Comparison of ENCODE assay signal across 8 cellular contexts in the genomic region with DNA sequence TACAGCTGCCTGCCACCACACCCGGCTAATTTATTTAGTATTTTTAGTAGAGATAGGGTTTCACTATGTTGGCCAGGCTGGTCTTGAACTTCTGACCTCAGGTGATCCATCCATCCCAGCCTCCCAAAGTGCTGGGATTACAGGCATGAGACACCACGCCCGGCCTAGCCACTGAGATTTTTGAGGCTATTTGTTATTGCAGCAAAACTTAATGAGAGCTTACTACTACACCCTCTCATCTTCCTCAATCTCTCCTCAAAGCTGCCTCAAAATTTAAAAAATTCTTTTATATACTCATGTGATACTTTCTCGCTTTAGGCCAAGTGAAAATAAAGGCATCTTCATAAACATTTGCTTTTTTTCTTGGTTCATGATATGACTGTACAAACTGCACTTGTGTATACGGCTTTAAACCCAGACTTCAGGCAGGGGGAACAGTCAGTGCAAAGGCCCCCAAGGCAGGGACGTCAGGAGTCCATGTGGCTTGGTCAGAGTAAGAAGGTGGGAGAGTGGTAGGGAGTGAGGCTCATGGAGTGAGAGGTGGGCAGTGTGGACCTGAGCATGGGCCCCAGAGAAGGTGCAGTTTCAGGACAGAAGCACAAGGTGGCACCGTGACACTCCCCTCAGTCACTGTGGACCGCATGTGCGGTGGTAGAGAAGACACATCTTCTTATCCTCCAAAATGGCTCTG. TPM values are rescaled to one million over a fixed set of nuclear protein-coding genes. Genes with fewer than 3 reads are reported as not detected.
DNase-seq lines count a peak whose midpoint lies in the region; ATAC-seq, FAIRE-seq and TF ChIP-seq lines count a peak whose summit lies in the region.

No MANE protein-coding gene starts in this region.

- intact Hi-C loops in PC-3 (cut with micrococcal nuclease): loop anchor here (1.0 to 10.0 kb wide), 3 partner anchors 97 to 408 kb away; no protein-coding TSS in a partner anchor

- no peak for FAIRE-seq in D721Med (lab: Jason Lieb, UNC)

- POLR2A ChIA-PET in PC-3 (lab: Charles Lee; ENCODE audit: unreplicated experiment): no interaction called here

- H3K27ac ChIP-seq in PC-3 (ENCODE audit: low read length) (no peak overlapping the region), fibroblast of lung (ENCODE audit: insufficient read depth, low read length) (no peak overlapping the region), neuronal stem cell (replicated peaks; ENCODE audit: low read length) (no peak overlapping the region), temporal lobe (ENCODE audit: low read depth, low read length) (peak overlapping the region; percentile 94)

- no peak for TF ChIP-seq EP300 in Ishikawa (IDR thresholded peaks at IDR 0.05; ENCODE audit: borderline replicate concordance)

- H3K18ac ChIP-seq in neuronal stem cell (ENCODE audit: low read length): no peak overlapping the region

- no peaks in the 10 kb centered on the region for H3K79me1 ChIP-seq in neuronal stem cell (ENCODE audit: low read depth, low read length)

- H3K4me3 ChIP-seq in PC-3 (ENCODE audit: low read length): no peak overlapping the region
- H3K4me3 ChIP-seq in fibroblast of lung (replicated peaks in 1 of 4; ENCODE audit: control extremely low read depth in 1 of 4, insufficient read depth in 1 of 4, low read depth in 3 of 4, low read length in 4 of 4): no peak overlapping the region
- H3K4me3 ChIP-seq in neuronal stem cell (ENCODE audit: low read length in 2 of 2): no peak overlapping the region

- no peaks in the 10 kb centered on the region for H3K9me2 ChIP-seq in PC-3 (replicated peaks; ENCODE audit: low read length)

- no peaks in the 10 kb centered on the region for H4K20me1 ChIP-seq in PC-3 (ENCODE audit: low read length)
- H4K20me1 ChIP-seq in fibroblast of lung (ENCODE audit: control insufficient read depth, extremely low read depth, insufficient read depth, low read length): no peaks in the 10 kb centered on the region

- TF ChIP-seq CTCF in D721Med (IDR thresholded peaks at IDR 0.05; ENCODE audit: insufficient read depth, missing control alignments) (peak; percentile 88), PC-3 (conservative IDR thresholded peaks at IDR 0.05; ENCODE audit: low read depth, low read length) (peak; percentile 98), fibroblast of lung (conservative IDR thresholded peaks at IDR 0.05 in 1 of 2, IDR thresholded peaks at IDR 0.05 in 1 of 2; ENCODE audit: low read depth in 1 of 2, low read length in 2 of 2) (peak; percentile 86 to 92)

- no peak overlapping the region for H2AK5ac ChIP-seq in neuronal stem cell (ENCODE audit: low read depth, low read length)

- H3K27me3 ChIP-seq in PC-3 (ENCODE audit: low read length) (no peaks in the 10 kb centered on the region), fibroblast of lung (ENCODE audit: control insufficient read depth, insufficient read depth, low read length) (peaks cover 8% of the 10 kb centered on the region), neuronal stem cell (ENCODE audit: control insufficient read depth in 3 of 3, insufficient read depth in 3 of 3, low read depth in 1 of 3, low read length in 3 of 3) (peaks cover 0 to 5% (median 0%) of the 10 kb centered on the region in 3 experiments)

- no peak overlapping the region for H3K4ac ChIP-seq in neuronal stem cell (ENCODE audit: low read length)

- peaks cover 21% of the 10 kb centered on the region for H3K4me1 ChIP-seq in PC-3 (ENCODE audit: insufficient read depth, low read length)
- no peaks in the 10 kb centered on the region for H3K4me1 ChIP-seq in fibroblast of lung (ENCODE audit: control insufficient read depth, extremely low read depth, insufficient read depth, low read length)
- peaks cover 8 to 9% of the 10 kb centered on the region in 2 donors for H3K4me1 ChIP-seq in neuronal stem cell (ENCODE audit: control insufficient read depth in 2 of 2, insufficient read depth in 1 of 2, low read depth in 1 of 2, low read length in 2 of 2)

- no peak overlapping the region for H2BK15ac ChIP-seq in neuronal stem cell (ENCODE audit: low read length)

- no peak overlapping the region for H2BK5ac ChIP-seq in neuronal stem cell (ENCODE audit: low read length)

- BruUV-seq in PC-3 (replicated peaks; lab: Mats Ljungman, UMichigan): no TSS peak

- peak; percentile 97 for TF ChIP-seq RAD21 in Ishikawa (IDR thresholded peaks at IDR 0.05; ENCODE audit: low read depth)

- H3F3A ChIP-seq in PC-3 (ENCODE audit: low read length, unreplicated experiment): no peaks in the 10 kb centered on the region

- no peaks in the 10 kb centered on the region for H3K36me3 ChIP-seq in PC-3 (ENCODE audit: low read depth, low read length)
- H3K36me3 ChIP-seq in fibroblast of lung (ENCODE audit: control insufficient read depth, insufficient read depth, low read length): no peaks in the 10 kb centered on the region
- H3K36me3 ChIP-seq in neuronal stem cell (replicated peaks in 1 of 2; ENCODE audit: control insufficient read depth in 2 of 2, insufficient read depth in 2 of 2, low read length in 2 of 2): no peaks in the 10 kb centered on the region

- CTCF ChIA-PET in PC-3 (lab: Charles Lee): interaction anchor here (0.6 to 1.2 kb wide), 3 partner anchors 98 to 701 kb away, joined by 3 to 4 read pairs (median 3); no protein-coding TSS in a partner anchor

- no peak overlapping the region for H3K9ac ChIP-seq in PC-3 (ENCODE audit: low read length)
- no peak overlapping the region for H3K9ac ChIP-seq in fibroblast of lung (ENCODE audit: insufficient read depth, low read length)
- H3K9ac ChIP-seq in neuronal stem cell (ENCODE audit: low read depth, low read length, poor library complexity): no peak overlapping the region

- no peak overlapping the region for H3K14ac ChIP-seq in neuronal stem cell (ENCODE audit: low read length)

- DNase-seq in D721Med (ENCODE audit: insufficient read length, low spot score) (peak; percentile 73), PC-3 (peak; percentile 92), fibroblast of lung (ENCODE audit: low read depth in 2 of 2) (peak; percentile 55 to 77), neuronal stem cell (ENCODE audit: low spot score) (no peak)
- DNase-seq in activated T-cell treated with anti-CD3 and anti-CD28 coated beads, Interleukin-2, amount 50 U/mL, for 48 hours: peak; percentile 78 to 79

- H3K79me2 ChIP-seq in PC-3 (ENCODE audit: low read length) (no peaks in the 10 kb centered on the region), fibroblast of lung (ENCODE audit: control insufficient read depth, insufficient read depth, low read length) (no peaks in the 10 kb centered on the region)

- no peak overlapping the region for H2BK120ac ChIP-seq in neuronal stem cell (ENCODE audit: low read depth, low read length)

- no peak overlapping the region for H3K23ac ChIP-seq in neuronal stem cell (ENCODE audit: low read depth, low read length, poor library complexity)

- peak; percentile 36 for ATAC-seq in GM21447 (IDR thresholded peaks at IDR 0.05; ENCODE audit: unreplicated experiment)
- ATAC-seq in PC-3: peak; percentile 95

- no peak overlapping the region for H2BK12ac ChIP-seq in neuronal stem cell (ENCODE audit: low read length)

- H3K4me2 ChIP-seq in PC-3 (ENCODE audit: low read length) (peak overlapping the region; percentile 32), fibroblast of lung (ENCODE audit: extremely low read depth, insufficient read depth, low read length) (no peak overlapping the region), neuronal stem cell (ENCODE audit: insufficient read depth, low read length, poor library complexity, severe bottlenecking) (no peak overlapping the region)

- H2AFZ ChIP-seq in PC-3 (ENCODE audit: low read length) (peak overlapping the region; percentile 73), fibroblast of lung (ENCODE audit: low read length) (no peak overlapping the region), neuronal stem cell (ENCODE audit: low read length) (peak overlapping the region; percentile 61)

- H4K91ac ChIP-seq in neuronal stem cell (ENCODE audit: low read depth, low read length, poor library complexity): no peak overlapping the region

- H3K9me3 ChIP-seq in PC-3 (ENCODE audit: low read length): no peaks in the 10 kb centered on the region
- H3K9me3 ChIP-seq in fibroblast of lung (ENCODE audit: control insufficient read depth, insufficient read depth, low read depth, low read length): no peaks in the 10 kb centered on the region
- peaks cover 3 to 15% of the 10 kb centered on the region in 2 donors for H3K9me3 ChIP-seq in neuronal stem cell (replicated peaks in 1 of 2; ENCODE audit: control insufficient read depth in 2 of 2, insufficient read depth in 1 of 2, low read depth in 1 of 2, low read length in 2 of 2)

- WGBS in neuronal stem cell (ENCODE audit: extremely low coverage in 2 of 2, insufficient read length in 2 of 2, insufficient replicate concordance in 1 of 2), 2 donors: no CpG with 5 or more reads among the region's 9 CpGs

- no peak overlapping the region for H4K8ac ChIP-seq in neuronal stem cell (ENCODE audit: low read depth, low read length)

TF ChIP-seq in Ishikawa, 13 proteins besides CTCF, POLR2A, EP300 and RAD21 (continues in another document):
- TF ChIP-seq, protein P1, sequence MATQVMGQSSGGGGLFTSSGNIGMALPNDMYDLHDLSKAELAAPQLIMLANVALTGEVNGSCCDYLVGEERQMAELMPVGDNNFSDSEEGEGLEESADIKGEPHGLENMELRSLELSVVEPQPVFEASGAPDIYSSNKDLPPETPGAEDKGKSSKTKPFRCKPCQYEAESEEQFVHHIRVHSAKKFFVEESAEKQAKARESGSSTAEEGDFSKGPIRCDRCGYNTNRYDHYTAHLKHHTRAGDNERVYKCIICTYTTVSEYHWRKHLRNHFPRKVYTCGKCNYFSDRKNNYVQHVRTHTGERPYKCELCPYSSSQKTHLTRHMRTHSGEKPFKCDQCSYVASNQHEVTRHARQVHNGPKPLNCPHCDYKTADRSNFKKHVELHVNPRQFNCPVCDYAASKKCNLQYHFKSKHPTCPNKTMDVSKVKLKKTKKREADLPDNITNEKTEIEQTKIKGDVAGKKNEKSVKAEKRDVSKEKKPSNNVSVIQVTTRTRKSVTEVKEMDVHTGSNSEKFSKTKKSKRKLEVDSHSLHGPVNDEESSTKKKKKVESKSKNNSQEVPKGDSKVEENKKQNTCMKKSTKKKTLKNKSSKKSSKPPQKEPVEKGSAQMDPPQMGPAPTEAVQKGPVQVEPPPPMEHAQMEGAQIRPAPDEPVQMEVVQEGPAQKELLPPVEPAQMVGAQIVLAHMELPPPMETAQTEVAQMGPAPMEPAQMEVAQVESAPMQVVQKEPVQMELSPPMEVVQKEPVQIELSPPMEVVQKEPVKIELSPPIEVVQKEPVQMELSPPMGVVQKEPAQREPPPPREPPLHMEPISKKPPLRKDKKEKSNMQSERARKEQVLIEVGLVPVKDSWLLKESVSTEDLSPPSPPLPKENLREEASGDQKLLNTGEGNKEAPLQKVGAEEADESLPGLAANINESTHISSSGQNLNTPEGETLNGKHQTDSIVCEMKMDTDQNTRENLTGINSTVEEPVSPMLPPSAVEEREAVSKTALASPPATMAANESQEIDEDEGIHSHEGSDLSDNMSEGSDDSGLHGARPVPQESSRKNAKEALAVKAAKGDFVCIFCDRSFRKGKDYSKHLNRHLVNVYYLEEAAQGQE (IDR thresholded peaks at IDR 0.05; ENCODE audit: low read depth): no peak

RNA-seq across cellular contexts. Expression of a gene that starts 55.5 kb away (rescaled TPM):
- 45.9 and 57.9 TPM in 2 replicates for total RNA-seq in PC-3 (2014; rRNA removed)
- 54.4 and 71.0 TPM in 2 replicates for total RNA-seq in fibroblast of lung
- 108 and 132 TPM in 2 replicates for polyA plus RNA-seq in fibroblast of lung
- polyA plus RNA-seq in fibroblast of lung (2012): 82.2 and 87.9 TPM in 2 replicates
- 27.6 and 49.2 TPM in 2 replicates for polyA minus RNA-seq in fibroblast of lung (ENCODE audit: low replicate concordance)
- polyA plus RNA-seq in neuronal stem cell (2013, experiment 1 of 2): 24.2 TPM
- 25.2 TPM for polyA plus RNA-seq in neuronal stem cell (2013, experiment 2 of 2)
- total RNA-seq in temporal lobe: 37.6 TPM
